8 cellular contexts compared by ENCODE assay signal in genomic region chr7:74393722-74394121, GRCh38. TPM values are rescaled to one million over a fixed set of nuclear protein-coding genes. Genes with fewer than 3 reads are reported as not detected.
A peak's percentile ranks its signal among the peaks of the same experiment; 100 is the strongest.
DNase-seq lines count a peak whose midpoint lies in the region; TF ChIP-seq lines count a peak whose summit lies in the region.
"Not testable (repeated sequence)": the region's sequence is repeated elsewhere in the genome, so short reads cannot be mapped to it uniquely, and the experiment has no call there.

No MANE protein-coding gene starts in this region.

- not testable (repeated sequence) for TF ChIP-seq POLR2A in vagina (IDR thresholded peaks at IDR 0.05)

- intact Hi-C loops in vagina (cut with DNase I): loop anchor here (2.0 kb wide), 1 partner anchor 187 kb away; no protein-coding TSS in a partner anchor

- not testable (repeated sequence) for H3K9me3 ChIP-seq in fibroblast of lung (ENCODE audit: control insufficient read depth, insufficient read depth, low read depth, low read length); osteoblast (ENCODE audit: low read depth, low read length); vagina

- not testable (repeated sequence) for H3K4me1 ChIP-seq in fibroblast of lung (ENCODE audit: control insufficient read depth, extremely low read depth, insufficient read depth, low read length); osteoblast (ENCODE audit: insufficient read depth, low read length); vagina

- peaks cover 10% of the 10 kb centered on the region for H3K36me3 ChIP-seq in fibroblast of lung (ENCODE audit: control insufficient read depth, insufficient read depth, low read length)
- peaks cover 32% of the 10 kb centered on the region for H3K36me3 ChIP-seq in osteoblast (ENCODE audit: insufficient read depth, low read length)
- peaks cover 0 to 29% of the 10 kb centered on the region in 2 donors for H3K36me3 ChIP-seq in vagina

- not testable (repeated sequence) for H3K27me3 ChIP-seq in fibroblast of lung (ENCODE audit: control insufficient read depth, insufficient read depth, low read length); osteoblast (ENCODE audit: insufficient read depth, low read length); vagina

- H2AFZ ChIP-seq in fibroblast of lung (ENCODE audit: low read length); osteoblast (ENCODE audit: low read length): not testable (repeated sequence)

- peak; percentile 50 for TF ChIP-seq CTCF in astrocyte of the cerebellum (IDR thresholded peaks at IDR 0.05; ENCODE audit: low read depth, low read length, missing control alignments)
- peak; percentile 40 to 49 for TF ChIP-seq CTCF in fibroblast of lung (conservative IDR thresholded peaks at IDR 0.05 in 1 of 2, IDR thresholded peaks at IDR 0.05 in 1 of 2; ENCODE audit: low read depth in 1 of 2, low read length in 2 of 2)
- peak; percentile 49 for TF ChIP-seq CTCF in osteoblast (IDR thresholded peaks at IDR 0.05; ENCODE audit: extremely low read depth, low read depth, low read length)
- TF ChIP-seq CTCF in vagina (IDR thresholded peaks at IDR 0.05): not testable (repeated sequence)

- in situ Hi-C loops in astrocyte of the cerebellum (cut with HindIII; ENCODE audit: low sequenced_read_pairs): loop anchor here (25.0 kb wide), 1 partner anchor 531 kb away; the partner anchor contains the start of gene TMEM270

- H3K9ac ChIP-seq in fibroblast of lung (ENCODE audit: insufficient read depth, low read length): not testable (repeated sequence)

- not testable (repeated sequence) for H4K20me1 ChIP-seq in fibroblast of lung (ENCODE audit: control insufficient read depth, extremely low read depth, insufficient read depth, low read length); osteoblast (ENCODE audit: insufficient read depth, low read length)

- DNase-seq in DMS53 treated with DMSO at 0.1 percent for 48 hours (lab: John Stamatoyannopoulos, UW; ENCODE audit: unreplicated experiment) (peak; percentile 33), HT-29 (ENCODE audit: low spot score) (peak; percentile 76), OCI-M1 (lab: John Stamatoyannopoulos, UW) (peak; percentile 75), fibroblast of lung (ENCODE audit: low read depth in 2 of 2) (peak; percentile 24 to 51), kidney tubule cell (ENCODE audit: low spot score) (peak; percentile 61), osteoblast (ENCODE audit: insufficient read length, low spot score, missing footprints) (peak; percentile 50)
- not testable (repeated sequence) for DNase-seq in astrocyte of the cerebellum (ENCODE audit: low read depth); vagina (ENCODE audit: extremely low spot score in 2 of 2)

- not testable (repeated sequence) for H3K27ac ChIP-seq in fibroblast of lung (ENCODE audit: insufficient read depth, low read length); osteoblast (ENCODE audit: low read depth, low read length)
- peak overlapping the region; percentile 67 for H3K27ac ChIP-seq in vagina

- H3K4me2 ChIP-seq in fibroblast of lung (ENCODE audit: extremely low read depth, insufficient read depth, low read length); osteoblast (ENCODE audit: insufficient read depth, low read length): not testable (repeated sequence)

- not testable (repeated sequence) for H3K4me3 ChIP-seq in astrocyte of the cerebellum (ENCODE audit: low read depth, low read length); fibroblast of lung (replicated peaks in 1 of 4; ENCODE audit: control extremely low read depth in 1 of 4, insufficient read depth in 1 of 4, low read depth in 3 of 4, low read length in 4 of 4); osteoblast (ENCODE audit: insufficient read depth, low read length); vagina

- H3K79me2 ChIP-seq in fibroblast of lung (ENCODE audit: control insufficient read depth, insufficient read depth, low read length); osteoblast (ENCODE audit: insufficient read depth, low read length): not testable (repeated sequence)

RNA-seq across cellular contexts. Expression of gene GTF2IRD1, which starts 60.0 kb away (rescaled TPM):
- total RNA-seq in HT-29 (2014; rRNA removed; shearing (Covaris generic)): 34.6 and 41.5 TPM in 2 replicates
- total RNA-seq in fibroblast of lung: 10.0 and 14.7 TPM in 2 replicates
- 7.8 and 9.7 TPM in 2 replicates for polyA plus RNA-seq in fibroblast of lung
- polyA plus RNA-seq in fibroblast of lung (2012): 12.8 and 15.4 TPM in 2 replicates
- polyA minus RNA-seq in fibroblast of lung (ENCODE audit: low replicate concordance): 18.9 and 24.1 TPM in 2 replicates
- 15.9 and 18.6 TPM in 2 replicates for total RNA-seq in osteoblast
- 33.6 TPM for total RNA-seq in vagina
